Comparison of ENCODE assay signal across 8 cellular contexts in genomic region chr12:109999983-110000505, GRCh38. TPM values are rescaled to one million over a fixed set of nuclear protein-coding genes. Genes with fewer than 3 reads are reported as not detected.
DNase-seq lines count a peak whose midpoint lies in the region; ATAC-seq and TF ChIP-seq lines count a peak whose summit lies in the region.

No MANE protein-coding gene starts in this region.

- H3K4me3 ChIP-seq in MM.1S (ENCODE audit: low read length) (peak overlapping the region; percentile 83), body of pancreas (peak overlapping the region; percentile 81 to 90), suprapubic skin (peak overlapping the region; percentile 88)

- TF ChIP-seq POLR2A in body of pancreas (IDR thresholded peaks at IDR 0.05): no peak
- no peak for TF ChIP-seq POLR2A in suprapubic skin (IDR thresholded peaks at IDR 0.05)

- 1 to 3% methylated on average over 15 to 17 of the region's 17 CpGs for WGBS in body of pancreas, 2 donors
- WGBS in suprapubic skin: 1% methylated on average over 15 of the region's 17 CpGs

- H3F3A ChIP-seq in MM.1S (ENCODE audit: insufficient read depth, low read length): peaks cover 14% of the 10 kb centered on the region; the same call in 1 of the 2 replicates

- peak overlapping the region; percentile 60; the same call in 1 of the 2 replicates for H3K9ac ChIP-seq in MM.1S (ENCODE audit: low read length)

- peaks cover 39% of the 10 kb centered on the region for H3K79me2 ChIP-seq in MM.1S (ENCODE audit: low read length)

- H3K27me3 ChIP-seq in MM.1S (replicated peaks; ENCODE audit: insufficient read depth, low read length): no peaks in the 10 kb centered on the region
- H3K27me3 ChIP-seq in body of pancreas: no peaks in the 10 kb centered on the region
- H3K27me3 ChIP-seq in suprapubic skin: no peaks in the 10 kb centered on the region

- intact Hi-C loops in body of pancreas (cut with DNase I) (no loop called here), left colon (cut with DNase I, micrococcal nuclease) (no loop called here)

- H4K20me1 ChIP-seq in MM.1S (ENCODE audit: insufficient read depth, low read length): no peaks in the 10 kb centered on the region

- no peak overlapping the region for H3K27ac ChIP-seq in MM.1S (ENCODE audit: low read length)
- peak overlapping the region in 3 of 4 donors; percentile 78 to 87 (median 81) for H3K27ac ChIP-seq in body of pancreas
- peak overlapping the region; percentile 92 for H3K27ac ChIP-seq in suprapubic skin

- TF ChIP-seq EP300 in suprapubic skin (IDR thresholded peaks at IDR 0.05): no peak

- H3K4me2 ChIP-seq in MM.1S (ENCODE audit: low read depth, low read length): peak overlapping the region; percentile 53

- H3K9me3 ChIP-seq in MM.1S (replicated peaks; ENCODE audit: insufficient read depth, low read length) (no peaks in the 10 kb centered on the region), body of pancreas (no peaks in the 10 kb centered on the region), suprapubic skin (no peaks in the 10 kb centered on the region)

- no peaks in the 10 kb centered on the region for H3K36me3 ChIP-seq in MM.1S (replicated peaks; ENCODE audit: insufficient read depth, low read length)
- H3K36me3 ChIP-seq in body of pancreas (replicated peaks in 1 of 2; ENCODE audit: insufficient read depth in 1 of 2, low read depth in 2 of 2): no peaks in the 10 kb centered on the region
- H3K36me3 ChIP-seq in suprapubic skin: no peaks in the 10 kb centered on the region

- DNase-seq in EH (ENCODE audit: low read depth): peak; percentile 68
- DNase-seq in MM.1S: no peak
- peak; percentile 20 to 36 (median 28) for DNase-seq in body of pancreas
- DNase-seq in left colon: peak; percentile 34 to 49
- no peak for DNase-seq in suprapubic skin (ENCODE audit: low spot score in 2 of 2)
- no peak for DNase-seq in NCI-H187 treated with DMSO at 0.1 percent for 48 hours (lab: John Stamatoyannopoulos, UW)

- no peak for TF ChIP-seq CTCF in MM.1S (IDR thresholded peaks at IDR 0.05; ENCODE audit: low read length)
- TF ChIP-seq CTCF in body of pancreas (IDR thresholded peaks at IDR 0.05): no peak
- no peak for TF ChIP-seq CTCF in suprapubic skin (IDR thresholded peaks at IDR 0.05)

- no peak for ATAC-seq in body of pancreas
- no peak for ATAC-seq in left colon
- ATAC-seq in GM18870 (IDR thresholded peaks at IDR 0.05; ENCODE audit: unreplicated experiment): no peak
- no peak for ATAC-seq in HG03378 (IDR thresholded peaks at IDR 0.05; ENCODE audit: unreplicated experiment)

- H3K9me2 ChIP-seq in MM.1S (replicated peaks; ENCODE audit: insufficient read depth, low read length): no peaks in the 10 kb centered on the region

- 0 out of 2 replicates have a peak overlapping the region, but pooled peaks have one; percentile 8 for H2AFZ ChIP-seq in MM.1S (ENCODE audit: low read length)

- H3K4me1 ChIP-seq in MM.1S (ENCODE audit: low read length) (0 out of 2 replicates have a peak, but pooled peaks cover 3% of the 10 kb centered on the region), body of pancreas (peaks cover 38% of the 10 kb centered on the region), suprapubic skin (peaks cover 52% of the 10 kb centered on the region)

RNA-seq across cellular contexts. Expression of gene ANKRD13A, which starts 0.8 kb away (rescaled TPM):
- total RNA-seq in body of pancreas (10 to 100 TPM; 33.0 to 35.0 TPM), left colon (10 to 100 TPM; 65.3 to 68.3 TPM), suprapubic skin (100 to 1,000 TPM; 104 to 161 (median 114) TPM)

RNA-seq across cellular contexts. Expression of gene GIT2, which starts 3.9 kb away (rescaled TPM):
- total RNA-seq in body of pancreas: 10 to 100 TPM; 44.4 to 50.1 TPM
- total RNA-seq in left colon: 10 to 100 TPM; 29.0 to 31.4 TPM
- 10 to 100 TPM; 19.4 to 60.6 (median 35.0) TPM for total RNA-seq in suprapubic skin

RNA-seq across cellular contexts. Expression of gene C12orf76, which starts 48.3 kb away (rescaled TPM):
- total RNA-seq in body of pancreas: 10 to 100 TPM in 1 of 2 donors, 1 to 10 TPM in 1; 2.0 to 15.3 TPM
- total RNA-seq in left colon: 1 to 10 TPM; 5.5 to 7.8 TPM
- total RNA-seq in suprapubic skin: 10 to 100 TPM in 3 of 4 donors, 1 to 10 TPM in 1; 7.9 to 16.2 (median 10.6) TPM

Comparison
In these comparisons a context has a peak if more than half of its experiments do, and no peak if none do; other contexts are left out.
1. DNase-seq: peak in EH (single experiment), body of pancreas (4 of 4) and left colon (2 of 2); none in MM.1S (single experiment), suprapubic skin (0 of 2) and NCI-H187 treated with DMSO at 0.1 percent for 48 hours (single experiment).
2. Peak in every context shown above with its lines, with median percentiles within 50 percentile points of each other: H3K4me3 ChIP-seq.